Comparison of ENCODE assay signal across 8 cellular contexts in the genomic region with DNA sequence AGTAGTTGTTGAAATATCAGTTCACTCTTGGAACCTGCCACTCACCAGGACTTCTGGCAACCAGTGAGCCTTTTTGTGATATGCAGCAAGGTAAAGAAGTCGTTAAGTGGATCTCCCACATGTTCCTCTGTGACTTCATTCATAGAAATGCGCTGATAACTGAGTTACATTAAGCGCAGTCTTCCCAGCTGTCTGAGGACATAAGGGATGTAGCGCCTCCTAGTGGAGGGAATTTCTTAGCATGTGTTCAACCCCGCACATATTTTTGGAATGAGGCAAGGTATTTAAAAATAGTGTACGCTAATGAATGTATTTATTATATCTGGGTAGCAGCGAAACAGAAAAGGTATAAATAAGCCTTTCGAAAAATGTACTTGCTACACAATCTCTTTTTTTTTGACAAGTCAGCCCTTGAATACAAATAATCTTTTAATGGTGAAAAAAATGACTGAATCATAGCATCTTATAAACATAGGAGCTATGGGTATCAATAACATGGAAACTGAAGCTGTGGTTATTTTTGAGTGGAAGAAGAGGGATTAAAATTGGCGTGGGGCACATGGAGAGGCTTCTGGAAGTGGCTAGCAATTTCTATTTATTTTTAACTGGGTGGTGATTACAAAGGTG. TPM values are rescaled to one million over a fixed set of nuclear protein-coding genes. Genes with fewer than 3 reads are reported as not detected.
DNase-seq lines count a peak whose midpoint lies in the region; ATAC-seq, FAIRE-seq and TF ChIP-seq lines count a peak whose summit lies in the region.

No MANE protein-coding gene starts in this region.

- TF ChIP-seq RAD21 in A549 (conservative IDR thresholded peaks at IDR 0.05 in 1 of 2, IDR thresholded peaks at IDR 0.05 in 1 of 2): peak; percentile 70 to 73

- no peak overlapping the region; the same call in 2 of the 3 replicates for H3K4me2 ChIP-seq in A549

- no peaks in the 10 kb centered on the region for H3K36me3 Mint-ChIP-seq in neural crest cell (ENCODE audit: low read depth)

- peaks cover 25% of the 10 kb centered on the region; the same call in 2 of the 3 replicates for H3K4me1 ChIP-seq in A549

- POLR2A ChIA-PET in A549 (lab: Yijun Ruan, JAX): interaction anchor here (0.9 kb wide), 1 partner anchor 244 kb away, joined by 3 read pairs; no protein-coding TSS in a partner anchor

- H3K9me3 ChIP-seq in A549 (no peaks in the 10 kb centered on the region), WERI-Rb-1 (ENCODE audit: severe bottlenecking) (no peaks in the 10 kb centered on the region)

- peaks cover 95% of the 10 kb centered on the region for H3K27me3 ChIP-seq in WERI-Rb-1 (ENCODE audit: insufficient read depth, low read depth, severe bottlenecking)

- CTCF ChIA-PET in A549 (lab: Yijun Ruan, JAX): interaction anchor here (0.6 to 4.3 kb wide), 33 partner anchors 8 to 343 kb away, joined by 3 to 38 read pairs (median 3); a partner anchor contains a TSS

- H3K36me3 ChIP-seq in WERI-Rb-1: no peaks in the 10 kb centered on the region

- TF ChIP-seq CTCF in A549 (IDR thresholded peaks at IDR 0.05): peak; percentile 85
- TF ChIP-seq CTCF in GM12865 (IDR thresholded peaks at IDR 0.05; ENCODE audit: insufficient read depth, low read depth, low read length, missing control alignments): peak; percentile 80
- peak; percentile 76 for TF ChIP-seq CTCF in WERI-Rb-1 (IDR thresholded peaks at IDR 0.05; ENCODE audit: low read depth, low read length)
- peak; percentile 94 for TF ChIP-seq CTCF in neural crest cell (conservative IDR thresholded peaks at IDR 0.05)

- ATAC-seq in A549: peak; percentile 63 to 86; a peak in 5 of 6 replicates
- peak; percentile 77 for ATAC-seq in HG03175 (IDR thresholded peaks at IDR 0.05; ENCODE audit: unreplicated experiment)
- ATAC-seq in HG03460 (IDR thresholded peaks at IDR 0.05; ENCODE audit: unreplicated experiment): no peak

- TF ChIP-seq POLR2A in A549 (IDR thresholded peaks at IDR 0.05; ENCODE audit: low read length): no peak

- DNase-seq in A549 (ENCODE audit: low read depth in 1 of 2, low spot score in 1 of 2) (peak; percentile 59 to 85), GM12865 (ENCODE audit: low read depth) (peak; percentile 87), NCI-H2196 (lab: John Stamatoyannopoulos, UW; ENCODE audit: unreplicated experiment) (peak; percentile 75), WERI-Rb-1 (peak; percentile 62), fibroblast of peridontal ligament (ENCODE audit: extremely low read depth) (peak; percentile 98), neural crest cell (ENCODE audit: low read depth, low spot score) (peak; percentile 80)

- H3K4me3 ChIP-seq in A549: no peak overlapping the region
- no peak overlapping the region for H3K4me3 ChIP-seq in GM12865 (ENCODE audit: low read depth, low read length)
- no peak overlapping the region for H3K4me3 ChIP-seq in WERI-Rb-1 (ENCODE audit: low read depth, low read length)

- peaks cover 2% of the 10 kb centered on the region for H3K9me3 Mint-ChIP-seq in neural crest cell

- H3K27ac Mint-ChIP-seq in neural crest cell (ENCODE audit: unreplicated experiment): peak overlapping the region; percentile 50

- 5% methylated on average over 9 of the region's 9 CpGs for WGBS in A549 (ENCODE audit: missing lambda C conversion rate)

- peak; percentile 43 for FAIRE-seq in A549 (lab: Jason Lieb, UNC)

- H3K4me3 Mint-ChIP-seq in neural crest cell: no peak overlapping the region

- no peaks in the 10 kb centered on the region for H3K27me3 Mint-ChIP-seq in neural crest cell (ENCODE audit: low read depth)

- no peak for TF ChIP-seq EP300 in A549 (IDR thresholded peaks at IDR 0.05)

- H3K27ac ChIP-seq in A549: no peak overlapping the region
- H3K27ac ChIP-seq in WERI-Rb-1: no peak overlapping the region

- H3K4me1 Mint-ChIP-seq in neural crest cell: peaks cover 9% of the 10 kb centered on the region

TF ChIP-seq in A549, 52 proteins besides CTCF, POLR2A, EP300 and RAD21:
- TF ChIP-seq, protein P1, sequence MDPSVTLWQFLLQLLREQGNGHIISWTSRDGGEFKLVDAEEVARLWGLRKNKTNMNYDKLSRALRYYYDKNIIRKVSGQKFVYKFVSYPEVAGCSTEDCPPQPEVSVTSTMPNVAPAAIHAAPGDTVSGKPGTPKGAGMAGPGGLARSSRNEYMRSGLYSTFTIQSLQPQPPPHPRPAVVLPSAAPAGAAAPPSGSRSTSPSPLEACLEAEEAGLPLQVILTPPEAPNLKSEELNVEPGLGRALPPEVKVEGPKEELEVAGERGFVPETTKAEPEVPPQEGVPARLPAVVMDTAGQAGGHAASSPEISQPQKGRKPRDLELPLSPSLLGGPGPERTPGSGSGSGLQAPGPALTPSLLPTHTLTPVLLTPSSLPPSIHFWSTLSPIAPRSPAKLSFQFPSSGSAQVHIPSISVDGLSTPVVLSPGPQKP (IDR thresholded peaks at IDR 0.05; ENCODE audit: low read depth, low read length): no peak
- TF ChIP-seq NFE2L2 (conservative IDR thresholded peaks at IDR 0.05; ENCODE audit: low read length) (no peak), JUN (IDR thresholded peaks at IDR 0.05) (no peak), MAFK (IDR thresholded peaks at IDR 0.05; ENCODE audit: partially characterized antibody) (no peak), SMC3 (IDR thresholded peaks at IDR 0.05) (peak; percentile 64), HOXB5 (CRISPR knock-in tag; IDR thresholded peaks at IDR 0.05) (no peak), SREBF2 (IDR thresholded peaks at IDR 0.05) (no peak), MAZ (IDR thresholded peaks at IDR 0.05; ENCODE audit: borderline replicate concordance, low read depth, low read length) (no peak), HOXA7 (CRISPR knock-in tag; IDR thresholded peaks at IDR 0.05) (no peak), POLR2AphosphoS2 (conservative IDR thresholded peaks at IDR 0.05; ENCODE audit: low read length) (no peak), HOXB13 (CRISPR knock-in tag; IDR thresholded peaks at IDR 0.05; ENCODE audit: low read depth) (no peak)
- TF ChIP-seq, protein P2, sequence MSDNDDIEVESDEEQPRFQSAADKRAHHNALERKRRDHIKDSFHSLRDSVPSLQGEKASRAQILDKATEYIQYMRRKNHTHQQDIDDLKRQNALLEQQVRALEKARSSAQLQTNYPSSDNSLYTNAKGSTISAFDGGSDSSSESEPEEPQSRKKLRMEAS (IDR thresholded peaks at IDR 0.05): 0 out of 2 replicates have a peak, but pooled peaks have one; percentile 26
- TF ChIP-seq, protein P3, sequence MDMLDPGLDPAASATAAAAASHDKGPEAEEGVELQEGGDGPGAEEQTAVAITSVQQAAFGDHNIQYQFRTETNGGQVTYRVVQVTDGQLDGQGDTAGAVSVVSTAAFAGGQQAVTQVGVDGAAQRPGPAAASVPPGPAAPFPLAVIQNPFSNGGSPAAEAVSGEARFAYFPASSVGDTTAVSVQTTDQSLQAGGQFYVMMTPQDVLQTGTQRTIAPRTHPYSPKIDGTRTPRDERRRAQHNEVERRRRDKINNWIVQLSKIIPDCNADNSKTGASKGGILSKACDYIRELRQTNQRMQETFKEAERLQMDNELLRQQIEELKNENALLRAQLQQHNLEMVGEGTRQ (IDR thresholded peaks at IDR 0.05): no peak
TF ChIP-seq in A549: peak in this region for 2.

RNA-seq across cellular contexts. Expression of a gene that starts 38.0 kb away (rescaled TPM):
- polyA plus RNA-seq in A549 (2011; rRNA removed) (0.08 TPM in 1 of 2 replicates, not detected in the other), A549 (2017; fragmentation: RNase III; extraction: RNeasy Plus Mini Kit Qiagen cat#74134 plus additional on column Dnase treatment) (0.04 to 0.22 TPM (median 0.06 TPM) in 3 replicates)
- 0.01 TPM in 1 of 2 replicates, not detected in the other for polyA plus RNA-seq in A549 (2012; cell fraction: cytosol; rRNA removed)
- not detected in 2 replicates for polyA plus RNA-seq in A549 (2012; cell fraction: nucleus; rRNA removed)
- polyA minus RNA-seq in A549 (2011; rRNA and poly(A)+ RNA removed): not detected in 2 replicates
- total RNA-seq in neural crest cell: 5.6 and 7.1 TPM in 2 replicates
